ENCODE assay signal across 29 cellular contexts in genomic region chr14:45114327-45114726, GRCh38. TPM values are rescaled to one million over a fixed set of nuclear protein-coding genes. Genes with fewer than 3 reads are reported as not detected.
DNase-seq lines count a peak whose midpoint lies in the region; ATAC-seq and TF ChIP-seq lines count a peak whose summit lies in the region.
"Had no signal": no experiment of that assay in that cellular context is flagged by ENCODE, and none has a peak within 500 bp of the region (broad histone marks: within the 10 kb centered on the region; RNA-seq: fewer than 3 reads in every experiment).

No MANE protein-coding gene starts in this region.

- H3K36me3 ChIP-seq in CD4-positive, CD25-positive, alpha-beta regulatory T cell (ENCODE audit: control insufficient read depth, insufficient read depth, low read length) = peaks cover 78% of the 10 kb centered on the region
- peaks cover 4 to 40% (median 19%) of the 10 kb centered on the region in 3 experiments for H3K36me3 ChIP-seq in naive thymus-derived CD4-positive, alpha-beta T cell (ENCODE audit: control insufficient read depth in 2 of 3, insufficient read depth in 3 of 3, low read length in 3 of 3)

- CTCF ChIA-PET in activated CD8-positive, alpha-beta T cell treated with anti-CD3 and anti-CD28 coated beads for 36 hours (lab: Charles Lee) = interaction anchor here (1.2 kb wide), 1 partner anchor 19 kb away, joined by 3 read pairs; no protein-coding TSS in a partner anchor
- CTCF ChIA-PET in activated CD8-positive, alpha-beta T cell treated with anti-CD3 and anti-CD28 coated beads, Interleukin-2, amount 10 ng/mL, durations not matched to agents 7 days and 5 days (lab: Charles Lee) = no interaction called here
- CTCF ChIA-PET in naive thymus-derived CD4-positive, alpha-beta T cell (lab: Charles Lee) = no interaction called here

- no peak overlapping the region for H3K4me3 ChIP-seq in CD4-positive, CD25-positive, alpha-beta regulatory T cell (ENCODE audit: low read depth, low read length)
- no peak overlapping the region for H3K4me3 ChIP-seq in naive thymus-derived CD4-positive, alpha-beta T cell (ENCODE audit: low read length)
- H3K4me3 ChIP-seq: GM12878, right atrium auricular region, tibial artery had no signal

- H3K9me3 Mint-ChIP-seq in activated CD8-positive, alpha-beta T cell treated with anti-CD3 and anti-CD28 coated beads for 36 hours = no peaks in the 10 kb centered on the region
- H3K9me3 Mint-ChIP-seq in activated CD8-positive, alpha-beta T cell treated with anti-CD3 and anti-CD28 coated beads, Interleukin-2, amount 10 ng/mL, durations not matched to agents 7 days and 5 days (ENCODE audit: insufficient read depth) = no peaks in the 10 kb centered on the region
- no peaks in the 10 kb centered on the region for H3K9me3 Mint-ChIP-seq in CD4-positive, CD25-positive, alpha-beta regulatory T cell
- H3K9me3 Mint-ChIP-seq in naive thymus-derived CD4-positive, alpha-beta T cell = peaks cover 0 to 1% (median 0%) of the 10 kb centered on the region in 11 donors
- H3K9me3 Mint-ChIP-seq: activated naive CD8-positive, alpha-beta T cell treated with anti-CD3 and anti-CD28 coated beads, Interleukin-2, amount 10 ng/mL, durations not matched to agents 7 days and 5 days; CD8-positive, alpha-beta memory T cell; effector memory CD8-positive, alpha-beta T cell; immature natural killer cell had no signal

- POLR2A ChIA-PET in activated CD8-positive, alpha-beta T cell treated with anti-CD3 and anti-CD28 coated beads for 36 hours (lab: Charles Lee) = interaction anchor here (0.9 to 1.4 kb wide), 3 partner anchors 30 to 153 kb away, joined by 3 to 4 read pairs (median 4); partner anchors contain the start of gene MIS18BP1
- POLR2A ChIA-PET in activated CD8-positive, alpha-beta T cell treated with anti-CD3 and anti-CD28 coated beads, Interleukin-2, amount 10 ng/mL, durations not matched to agents 7 days and 5 days (lab: Charles Lee) = no interaction called here
- POLR2A ChIA-PET in naive thymus-derived CD4-positive, alpha-beta T cell (lab: Charles Lee) = no interaction called here

- intact Hi-C loops in activated CD8-positive, alpha-beta T cell treated with anti-CD3 and anti-CD28 coated beads for 36 hours (cut with micrococcal nuclease) = no loop called here
- intact Hi-C loops in naive thymus-derived CD4-positive, alpha-beta T cell (cut with micrococcal nuclease) = no loop called here

- TF ChIP-seq CTCF in activated CD8-positive, alpha-beta T cell treated with anti-CD3 and anti-CD28 coated beads for 36 hours (IDR thresholded peaks at IDR 0.05) = no peak
- TF ChIP-seq CTCF in VCaP (conservative IDR thresholded peaks at IDR 0.05) = no peak

- H3K4me3 Mint-ChIP-seq in activated CD8-positive, alpha-beta T cell treated with anti-CD3 and anti-CD28 coated beads for 36 hours = no peak overlapping the region
- H3K4me3 Mint-ChIP-seq in activated CD8-positive, alpha-beta T cell treated with anti-CD3 and anti-CD28 coated beads, Interleukin-2, amount 10 ng/mL, durations not matched to agents 7 days and 5 days = no peak overlapping the region
- H3K4me3 Mint-ChIP-seq in CD4-positive, CD25-positive, alpha-beta regulatory T cell = no peak overlapping the region
- no peak overlapping the region for H3K4me3 Mint-ChIP-seq in naive thymus-derived CD4-positive, alpha-beta T cell
- H3K4me3 Mint-ChIP-seq: activated naive CD8-positive, alpha-beta T cell treated with anti-CD3 and anti-CD28 coated beads, Interleukin-2, amount 10 ng/mL, durations not matched to agents 7 days and 5 days; CD8-positive, alpha-beta memory T cell; effector memory CD8-positive, alpha-beta T cell; immature natural killer cell had no signal

- H3K9me3 ChIP-seq in CD4-positive, CD25-positive, alpha-beta regulatory T cell (ENCODE audit: control insufficient read depth in 2 of 2, low read length in 2 of 2) = no peaks in the 10 kb centered on the region
- no peaks in the 10 kb centered on the region for H3K9me3 ChIP-seq in naive thymus-derived CD4-positive, alpha-beta T cell (ENCODE audit: control insufficient read depth in 2 of 3, low read length in 3 of 3)
- H3K9me3 ChIP-seq: right atrium auricular region, tibial artery had no signal

- no peaks in the 10 kb centered on the region for H3K27me3 Mint-ChIP-seq in activated CD8-positive, alpha-beta T cell treated with anti-CD3 and anti-CD28 coated beads for 36 hours
- no peaks in the 10 kb centered on the region for H3K27me3 Mint-ChIP-seq in activated CD8-positive, alpha-beta T cell treated with anti-CD3 and anti-CD28 coated beads, Interleukin-2, amount 10 ng/mL, durations not matched to agents 7 days and 5 days (ENCODE audit: low read depth)
- H3K27me3 Mint-ChIP-seq in CD4-positive, CD25-positive, alpha-beta regulatory T cell = no peaks in the 10 kb centered on the region
- H3K27me3 Mint-ChIP-seq in naive thymus-derived CD4-positive, alpha-beta T cell = no peaks in the 10 kb centered on the region
- H3K27me3 Mint-ChIP-seq: activated naive CD8-positive, alpha-beta T cell treated with anti-CD3 and anti-CD28 coated beads, Interleukin-2, amount 10 ng/mL, durations not matched to agents 7 days and 5 days; CD8-positive, alpha-beta memory T cell; effector memory CD8-positive, alpha-beta T cell had no signal

- H3K4me1 Mint-ChIP-seq in activated CD8-positive, alpha-beta T cell treated with anti-CD3 and anti-CD28 coated beads for 36 hours (ENCODE audit: low read depth) = peaks cover 19% of the 10 kb centered on the region
- H3K4me1 Mint-ChIP-seq in activated CD8-positive, alpha-beta T cell treated with anti-CD3 and anti-CD28 coated beads, Interleukin-2, amount 10 ng/mL, durations not matched to agents 7 days and 5 days (ENCODE audit: low read depth) = no peaks in the 10 kb centered on the region
- H3K4me1 Mint-ChIP-seq in CD4-positive, CD25-positive, alpha-beta regulatory T cell = peaks cover 16 to 20% (median 18%) of the 10 kb centered on the region in 4 donors
- peaks cover 1 to 13% (median 8%) of the 10 kb centered on the region in 7 donors for H3K4me1 Mint-ChIP-seq in naive thymus-derived CD4-positive, alpha-beta T cell
- H3K4me1 Mint-ChIP-seq: immature natural killer cell had no signal

- no peak for DNase-seq in activated CD8-positive, alpha-beta T cell treated with anti-CD3 and anti-CD28 coated beads for 36 hours
- DNase-seq in activated CD8-positive, alpha-beta T cell treated with anti-CD3 and anti-CD28 coated beads, Interleukin-2, amount 10 ng/mL, durations not matched to agents 7 days and 5 days = no peak
- peak in 1 of 3 donors; percentile 13 for DNase-seq in CD4-positive, CD25-positive, alpha-beta regulatory T cell
- no peak for DNase-seq in naive thymus-derived CD4-positive, alpha-beta T cell
- no peak for DNase-seq in stimulated activated CD4-positive, alpha-beta T cell treated with anti-CD3 and anti-CD28 coated beads, Interleukin-4, amount 100 ng/mL, for 24 hours
- no peak for DNase-seq in amniotic stem cell (lab: John Stamatoyannopoulos, UW)
- DNase-seq: activated CD4-positive, alpha-beta T cell treated with anti-CD3 and anti-CD28 coated beads, Interleukin-2, amount 50 U/mL, for 4 hours; activated naive CD8-positive, alpha-beta T cell treated with anti-CD3 and anti-CD28 coated beads, Interleukin-2, amount 10 ng/mL, durations not matched to agents 7 days and 5 days; caudate nucleus; CD8-positive, alpha-beta memory T cell; cortex of kidney; DMS 273 treated with DMSO at 0.1 percent for 48 hours; effector memory CD8-positive, alpha-beta T cell; EL; hypothalamus; immature natural killer cell; NCI-H146; stimulated activated CD4-positive, alpha-beta T cell treated with anti-CD3 and anti-CD28 coated beads, Interleukin-1b, Interleukin-23, amount 100 ng/mL, for 48 hours; stimulated activated CD8-positive, alpha-beta memory T cell treated with anti-CD3 and anti-CD28 coated beads, Interleukin-4, amount 100 ng/mL, for 48 hours; SW 1271; T1000; tibial artery; WERI-Rb-1 had no signal

- no peaks in the 10 kb centered on the region for H3K4me1 ChIP-seq in CD4-positive, CD25-positive, alpha-beta regulatory T cell (ENCODE audit: control insufficient read depth, insufficient read depth, low read length, poor library complexity, severe bottlenecking)
- H3K4me1 ChIP-seq in naive thymus-derived CD4-positive, alpha-beta T cell (ENCODE audit: control insufficient read depth in 2 of 2, insufficient read depth in 2 of 2, low read length in 2 of 2) = peaks cover 0 to 2% of the 10 kb centered on the region in 2 donors
- H3K4me1 ChIP-seq: parathyroid adenoma, right atrium auricular region, tibial artery had no signal

- peak overlapping the region; percentile 50 for H3K27ac ChIP-seq in CD4-positive, CD25-positive, alpha-beta regulatory T cell (ENCODE audit: insufficient read depth, low read length, poor library complexity, severe bottlenecking)
- H3K27ac ChIP-seq in VCaP = peak overlapping the region; percentile 98
- no peak overlapping the region for H3K27ac ChIP-seq in naive thymus-derived CD4-positive, alpha-beta T cell (ENCODE audit: low read depth, low read length)
- H3K27ac ChIP-seq: parathyroid adenoma, right atrium auricular region, tibial artery, WERI-Rb-1 had no signal

- peak overlapping the region; percentile 80 for H3K27ac Mint-ChIP-seq in activated CD8-positive, alpha-beta T cell treated with anti-CD3 and anti-CD28 coated beads for 36 hours
- no peak overlapping the region for H3K27ac Mint-ChIP-seq in activated CD8-positive, alpha-beta T cell treated with anti-CD3 and anti-CD28 coated beads, Interleukin-2, amount 10 ng/mL, durations not matched to agents 7 days and 5 days
- peak overlapping the region in 2 of 3 donors; percentile 48 to 62 for H3K27ac Mint-ChIP-seq in CD4-positive, CD25-positive, alpha-beta regulatory T cell
- H3K27ac Mint-ChIP-seq in naive thymus-derived CD4-positive, alpha-beta T cell = peak overlapping the region in 7 of 9 donors; percentile 3 to 75 (median 52)
- H3K27ac Mint-ChIP-seq: activated naive CD8-positive, alpha-beta T cell treated with anti-CD3 and anti-CD28 coated beads, Interleukin-2, amount 10 ng/mL, durations not matched to agents 7 days and 5 days had no signal

- H3K36me3 Mint-ChIP-seq in activated CD8-positive, alpha-beta T cell treated with anti-CD3 and anti-CD28 coated beads for 36 hours (ENCODE audit: low read depth) = peaks cover 51% of the 10 kb centered on the region
- peaks cover 48% of the 10 kb centered on the region for H3K36me3 Mint-ChIP-seq in activated CD8-positive, alpha-beta T cell treated with anti-CD3 and anti-CD28 coated beads, Interleukin-2, amount 10 ng/mL, durations not matched to agents 7 days and 5 days (ENCODE audit: low read depth)
- H3K36me3 Mint-ChIP-seq in CD4-positive, CD25-positive, alpha-beta regulatory T cell = peaks cover 27% of the 10 kb centered on the region
- peaks cover 4 to 39% (median 17%) of the 10 kb centered on the region in 5 donors for H3K36me3 Mint-ChIP-seq in naive thymus-derived CD4-positive, alpha-beta T cell

- peak; percentile 77 for ATAC-seq in activated CD8-positive, alpha-beta T cell treated with anti-CD3 and anti-CD28 coated beads for 36 hours
- ATAC-seq in activated CD8-positive, alpha-beta T cell treated with anti-CD3 and anti-CD28 coated beads, Interleukin-2, amount 10 ng/mL, durations not matched to agents 7 days and 5 days = no peak
- no peak for ATAC-seq in CD4-positive, CD25-positive, alpha-beta regulatory T cell (ENCODE audit: low read depth in 2 of 2)
- ATAC-seq in naive thymus-derived CD4-positive, alpha-beta T cell = no peak
- no peak for ATAC-seq in GM18519 (IDR thresholded peaks at IDR 0.05; ENCODE audit: low FRiP score, unreplicated experiment)
- ATAC-seq: effector memory CD8-positive, alpha-beta T cell; GM12878; left lobe of liver had no signal

- H3K27me3 ChIP-seq in CD4-positive, CD25-positive, alpha-beta regulatory T cell (ENCODE audit: control insufficient read depth, insufficient read depth, low read length) = no peaks in the 10 kb centered on the region
- H3K27me3 ChIP-seq in naive thymus-derived CD4-positive, alpha-beta T cell (ENCODE audit: control insufficient read depth in 2 of 2, insufficient read depth in 2 of 2, low read length in 2 of 2) = no peaks in the 10 kb centered on the region
- H3K27me3 ChIP-seq: right atrium auricular region, tibial artery had no signal

RNA-seq across cellular contexts. Expression of gene FKBP3, which starts 20.0 kb away (rescaled TPM):
- 10 to 100 TPM; 65.6 to 66.4 TPM for total RNA-seq in activated CD8-positive, alpha-beta T cell treated with anti-CD3 and anti-CD28 coated beads for 36 hours
- total RNA-seq in activated CD8-positive, alpha-beta T cell treated with anti-CD3 and anti-CD28 coated beads, Interleukin-2, amount 10 ng/mL, durations not matched to agents 7 days and 5 days = 10 to 100 TPM; 70.2 to 74.9 TPM
- total RNA-seq in CD4-positive, CD25-positive, alpha-beta regulatory T cell = 43.8 TPM
- 10 to 100 TPM; 57.9 to 79.2 (median 64.5) TPM for polyA plus RNA-seq in CD4-positive, CD25-positive, alpha-beta regulatory T cell
- 10 to 100 TPM; 31.7 to 66.2 (median 55.4) TPM for total RNA-seq in naive thymus-derived CD4-positive, alpha-beta T cell
- polyA plus RNA-seq in naive thymus-derived CD4-positive, alpha-beta T cell = 10 to 100 TPM; 48.9 to 82.6 TPM

RNA-seq across cellular contexts. Expression of gene FANCM, which starts 21.4 kb away (rescaled TPM):
- total RNA-seq in activated CD8-positive, alpha-beta T cell treated with anti-CD3 and anti-CD28 coated beads for 36 hours = 10 to 100 TPM; 15.8 to 17.0 TPM
- 10 to 100 TPM; 17.2 to 20.2 TPM for total RNA-seq in activated CD8-positive, alpha-beta T cell treated with anti-CD3 and anti-CD28 coated beads, Interleukin-2, amount 10 ng/mL, durations not matched to agents 7 days and 5 days
- 9.2 TPM for total RNA-seq in CD4-positive, CD25-positive, alpha-beta regulatory T cell
- polyA plus RNA-seq in CD4-positive, CD25-positive, alpha-beta regulatory T cell = 1 to 10 TPM; 4.0 to 5.5 (median 5.2) TPM
- total RNA-seq in naive thymus-derived CD4-positive, alpha-beta T cell = 10 to 100 TPM in 2 of 5 experiments, 1 to 10 TPM in 3; 9.1 to 12.3 (median 9.8) TPM
- polyA plus RNA-seq in naive thymus-derived CD4-positive, alpha-beta T cell = 1 to 10 TPM; 6.9 to 9.0 TPM

RNA-seq across cellular contexts. Expression of gene PRPF39, which starts 30.4 kb away (rescaled TPM):
- 10 to 100 TPM; 45.7 to 48.3 TPM for total RNA-seq in activated CD8-positive, alpha-beta T cell treated with anti-CD3 and anti-CD28 coated beads for 36 hours
- total RNA-seq in activated CD8-positive, alpha-beta T cell treated with anti-CD3 and anti-CD28 coated beads, Interleukin-2, amount 10 ng/mL, durations not matched to agents 7 days and 5 days = 10 to 100 TPM; 41.0 to 41.6 TPM
- 64.4 TPM for total RNA-seq in CD4-positive, CD25-positive, alpha-beta regulatory T cell
- 10 to 100 TPM in 2 of 4 donors, 1 to 10 TPM in 2; 5.5 to 17.3 (median 9.9) TPM for polyA plus RNA-seq in CD4-positive, CD25-positive, alpha-beta regulatory T cell
- total RNA-seq in naive thymus-derived CD4-positive, alpha-beta T cell = 10 to 100 TPM; 46.2 to 81.8 (median 58.4) TPM
- polyA plus RNA-seq in naive thymus-derived CD4-positive, alpha-beta T cell = 10 to 100 TPM; 10.5 to 13.7 TPM
